ENCODE assay signal across 2 cellular contexts in the genomic region with DNA sequence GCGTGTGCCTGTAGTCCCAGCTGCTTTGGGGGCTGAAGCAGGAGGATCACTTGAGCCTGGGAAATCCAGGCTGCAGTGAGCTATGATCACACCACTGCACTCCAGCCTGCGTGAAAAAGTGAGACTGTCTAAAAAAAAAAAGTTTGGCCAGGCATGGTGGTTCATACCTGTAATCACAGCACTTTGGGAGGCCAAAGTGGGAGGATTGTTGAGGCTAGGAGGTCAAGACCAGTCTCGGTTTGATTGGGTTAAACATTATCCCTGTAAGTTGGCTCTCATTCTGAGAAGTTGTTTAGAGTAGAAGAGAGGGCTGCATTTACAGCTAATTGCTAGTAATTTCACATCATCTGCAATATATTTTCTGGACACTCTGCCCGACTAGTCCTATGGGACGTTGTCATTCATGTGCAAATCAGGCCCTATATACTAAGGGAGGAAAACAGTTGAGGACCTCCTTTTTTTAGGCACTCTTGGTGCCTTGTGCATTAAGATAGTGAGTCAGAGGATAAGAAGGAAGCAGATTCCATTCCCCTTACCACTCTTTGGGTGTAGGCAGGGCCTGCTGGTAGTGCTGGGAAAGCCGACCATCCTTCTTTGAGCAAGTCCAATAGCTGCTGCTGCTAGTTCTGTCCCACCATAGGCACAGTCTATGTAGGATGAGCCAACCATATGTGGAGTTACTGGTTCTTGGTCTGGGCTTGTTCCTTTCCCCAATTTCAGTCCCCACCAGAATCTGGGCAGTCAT.
TF ChIP-seq lines count a peak whose summit lies in the region.

No MANE protein-coding gene starts in this region.

TF ChIP-seq in HepG2, 621 proteins besides CTCF, POLR2A, EP300 and RAD21:
- TF ChIP-seq PAF1 (CRISPR knock-in tag; IDR thresholded peaks at IDR 0.05) (no peak), KDM4B (CRISPR knock-in tag; IDR thresholded peaks at IDR 0.05) (no peak), ZNF143 (CRISPR knock-in tag; IDR thresholded peaks at IDR 0.05) (no peak)
- TF ChIP-seq, protein P1, sequence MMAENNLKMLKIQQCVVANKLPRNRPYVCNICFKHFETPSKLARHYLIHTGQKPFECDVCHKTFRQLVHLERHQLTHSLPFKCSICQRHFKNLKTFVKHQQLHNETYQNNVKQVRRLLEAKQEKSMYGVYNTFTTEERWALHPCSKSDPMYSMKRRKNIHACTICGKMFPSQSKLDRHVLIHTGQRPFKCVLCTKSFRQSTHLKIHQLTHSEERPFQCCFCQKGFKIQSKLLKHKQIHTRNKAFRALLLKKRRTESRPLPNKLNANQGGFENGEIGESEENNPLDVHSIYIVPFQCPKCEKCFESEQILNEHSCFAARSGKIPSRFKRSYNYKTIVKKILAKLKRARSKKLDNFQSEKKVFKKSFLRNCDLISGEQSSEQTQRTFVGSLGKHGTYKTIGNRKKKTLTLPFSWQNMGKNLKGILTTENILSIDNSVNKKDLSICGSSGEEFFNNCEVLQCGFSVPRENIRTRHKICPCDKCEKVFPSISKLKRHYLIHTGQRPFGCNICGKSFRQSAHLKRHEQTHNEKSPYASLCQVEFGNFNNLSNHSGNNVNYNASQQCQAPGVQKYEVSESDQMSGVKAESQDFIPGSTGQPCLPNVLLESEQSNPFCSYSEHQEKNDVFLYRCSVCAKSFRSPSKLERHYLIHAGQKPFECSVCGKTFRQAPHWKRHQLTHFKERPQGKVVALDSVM (CRISPR knock-in tag; IDR thresholded peaks at IDR 0.05): peak; percentile 88
- TF ChIP-seq, protein P2, sequence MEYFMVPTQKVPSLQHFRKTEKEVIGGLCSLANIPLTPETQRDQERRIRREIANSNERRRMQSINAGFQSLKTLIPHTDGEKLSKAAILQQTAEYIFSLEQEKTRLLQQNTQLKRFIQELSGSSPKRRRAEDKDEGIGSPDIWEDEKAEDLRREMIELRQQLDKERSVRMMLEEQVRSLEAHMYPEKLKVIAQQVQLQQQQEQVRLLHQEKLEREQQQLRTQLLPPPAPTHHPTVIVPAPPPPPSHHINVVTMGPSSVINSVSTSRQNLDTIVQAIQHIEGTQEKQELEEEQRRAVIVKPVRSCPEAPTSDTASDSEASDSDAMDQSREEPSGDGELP (IDR thresholded peaks at IDR 0.05; ENCODE audit: borderline replicate concordance, low read depth): no peak
TF ChIP-seq in HepG2: peak in this region for 1.

TF ChIP-seq in WTC11, 78 proteins besides CTCF, POLR2A, EP300 and RAD21:
- TF ChIP-seq, protein P3, sequence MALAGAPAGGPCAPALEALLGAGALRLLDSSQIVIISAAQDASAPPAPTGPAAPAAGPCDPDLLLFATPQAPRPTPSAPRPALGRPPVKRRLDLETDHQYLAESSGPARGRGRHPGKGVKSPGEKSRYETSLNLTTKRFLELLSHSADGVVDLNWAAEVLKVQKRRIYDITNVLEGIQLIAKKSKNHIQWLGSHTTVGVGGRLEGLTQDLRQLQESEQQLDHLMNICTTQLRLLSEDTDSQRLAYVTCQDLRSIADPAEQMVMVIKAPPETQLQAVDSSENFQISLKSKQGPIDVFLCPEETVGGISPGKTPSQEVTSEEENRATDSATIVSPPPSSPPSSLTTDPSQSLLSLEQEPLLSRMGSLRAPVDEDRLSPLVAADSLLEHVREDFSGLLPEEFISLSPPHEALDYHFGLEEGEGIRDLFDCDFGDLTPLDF (CRISPR knock-in tag; IDR thresholded peaks at IDR 0.05): no peak
- TF ChIP-seq MYBL2 (CRISPR knock-in tag; IDR thresholded peaks at IDR 0.05): no peak
- no peak for TF ChIP-seq HMGA2 (CRISPR knock-in tag; IDR thresholded peaks at IDR 0.05)
TF ChIP-seq in WTC11: peak in this region for 0.
